ENCODE assay signal across 24 cellular contexts in the genomic region with DNA sequence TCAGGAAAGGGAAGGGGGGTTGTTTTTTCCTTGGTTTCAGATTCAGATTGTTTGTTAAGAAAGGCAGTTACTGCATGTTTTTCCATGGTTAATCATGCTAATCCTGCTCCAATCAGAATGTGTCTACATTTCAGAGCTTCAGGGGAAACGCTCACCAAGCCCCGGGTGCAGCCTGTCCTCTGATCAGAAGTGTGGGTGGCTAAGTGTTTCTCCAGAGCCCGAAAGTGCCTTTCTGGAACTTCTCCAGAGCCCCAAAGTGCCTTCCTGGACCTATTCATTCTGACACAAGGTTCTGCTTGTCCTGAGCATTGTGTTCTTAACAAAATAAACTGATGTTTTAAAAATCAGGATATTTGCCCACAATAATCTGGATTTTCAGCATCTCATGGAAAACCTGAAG.
A peak's percentile ranks its signal among the peaks of the same experiment; 100 is the strongest.
DNase-seq lines count a peak whose midpoint lies in the region; ATAC-seq, FAIRE-seq and TF ChIP-seq lines count a peak whose summit lies in the region.
"Had no signal": no experiment of that assay in that cellular context is flagged by ENCODE, and none has a peak within 500 bp of the region (broad histone marks: within the 10 kb centered on the region; RNA-seq: fewer than 3 reads in every experiment).

No MANE protein-coding gene starts in this region.

- CTCF ChIA-PET in endothelial cell of umbilical vein (lab: Charles Lee), result no interaction called here

- BruUV-seq in endothelial cell of umbilical vein (replicated peaks; lab: Mats Ljungman, UMichigan), result no TSS peak

- no peaks in the 10 kb centered on the region for H3K36me3 ChIP-seq in BLaER1
- no peaks in the 10 kb centered on the region for H3K36me3 ChIP-seq in BLaER1 treated with 17β-estradiol and CSF1 and Interleukin-3, amounts not matched to agents 10 nM and 100 nM
- no peaks in the 10 kb centered on the region for H3K36me3 ChIP-seq in endothelial cell of umbilical vein (ENCODE audit: control insufficient read depth in 2 of 2, extremely low read depth in 1 of 2, insufficient read depth in 2 of 2, low read length in 2 of 2)
- H3K36me3 ChIP-seq: BE2C had no signal

- H3K9me3 ChIP-seq in BLaER1, result peaks cover 10% of the 10 kb centered on the region
- peaks cover 7 to 22% (median 13%) of the 10 kb centered on the region in 11 experiments; a peak in 17 of 22 replicates for H3K9me3 ChIP-seq in BLaER1 treated with 17β-estradiol and CSF1 and Interleukin-3, amounts not matched to agents 10 nM and 100 nM (replicated peaks in 1 of 11)
- H3K9me3 ChIP-seq in endothelial cell of umbilical vein (replicated peaks; ENCODE audit: control insufficient read depth, insufficient read depth, low read length), result no peaks in the 10 kb centered on the region
- H3K9me3 ChIP-seq: BE2C had no signal

- intact Hi-C loops in endothelial cell of umbilical vein (cut with micrococcal nuclease) (no loop called here), dorsolateral prefrontal cortex (cut with DNase I) (no loop called here)

- dilution Hi-C loops in endothelial cell of umbilical vein (cut with MboI; ENCODE audit: extremely low pct_ligation_motif_present, low sequenced_read_pairs), result no loop called here

- no peak overlapping the region for H3K27ac ChIP-seq in BLaER1
- H3K27ac ChIP-seq in BLaER1 treated with 17β-estradiol and CSF1 and Interleukin-3, amounts not matched to agents 10 nM and 100 nM, result no peak overlapping the region
- H3K27ac ChIP-seq in endothelial cell of umbilical vein (ENCODE audit: insufficient read depth, low read depth, low read length), result no peak overlapping the region
- no peak overlapping the region for H3K27ac ChIP-seq in dorsolateral prefrontal cortex

- H3K9ac ChIP-seq in BLaER1 (no peak overlapping the region), endothelial cell of umbilical vein (replicated peaks; ENCODE audit: extremely low read depth, insufficient read depth, low read length) (no peak overlapping the region)
- H3K9ac ChIP-seq in BLaER1 treated with 17β-estradiol and CSF1 and Interleukin-3, amounts not matched to agents 10 nM and 100 nM, result peak overlapping the region in 1 of 11 experiments; percentile 41; a peak in 1 of 22 replicates

- POLR2A ChIA-PET in endothelial cell of umbilical vein (lab: Charles Lee), result no interaction called here

- H3K4me2 ChIP-seq in BLaER1, result peak overlapping the region; percentile 66
- peak overlapping the region in 9 of 11 experiments; percentile 20 to 73 (median 55); a peak in 17 of 22 replicates for H3K4me2 ChIP-seq in BLaER1 treated with 17β-estradiol and CSF1 and Interleukin-3, amounts not matched to agents 10 nM and 100 nM
- H3K4me2 ChIP-seq in endothelial cell of umbilical vein (ENCODE audit: insufficient read depth, low read length), result no peak overlapping the region

- no peak for TF ChIP-seq CTCF in endothelial cell of umbilical vein (IDR thresholded peaks at IDR 0.05; ENCODE audit: extremely low read depth in 1 of 2, insufficient read depth in 1 of 2, low read depth in 1 of 2, low read length in 2 of 2)
- no peak for TF ChIP-seq CTCF in dorsolateral prefrontal cortex (IDR thresholded peaks at IDR 0.05 in 54 of 56, conservative IDR thresholded peaks at IDR 0.05 in 2 of 56; ENCODE audit: low read depth in 1 of 56, partially characterized antibody in 56 of 56)

- H3K9me1 ChIP-seq in endothelial cell of umbilical vein (replicated peaks; ENCODE audit: control insufficient read depth, extremely low read depth, insufficient read depth, low read length), result no peaks in the 10 kb centered on the region

- no peak for TF ChIP-seq POLR2A in endothelial cell of umbilical vein (IDR thresholded peaks at IDR 0.05; ENCODE audit: low read depth, low read length)

- no peak overlapping the region for H3K4me3 ChIP-seq in BLaER1
- H3K4me3 ChIP-seq in BLaER1 treated with 17β-estradiol and CSF1 and Interleukin-3, amounts not matched to agents 10 nM and 100 nM, result no peak overlapping the region
- H3K4me3 ChIP-seq in endothelial cell of umbilical vein (replicated peaks in 1 of 3; ENCODE audit: insufficient read depth in 1 of 3, low read depth in 1 of 3, low read length in 3 of 3), result no peak overlapping the region
- no peak overlapping the region for H3K4me3 ChIP-seq in dorsolateral prefrontal cortex
- H3K4me3 ChIP-seq: GM12878 had no signal

- no peak for FAIRE-seq in endothelial cell of umbilical vein (lab: Jason Lieb, UNC)
- FAIRE-seq: A204.1, GM12878, GM12892, GM18507 had no signal

- no peaks in the 10 kb centered on the region for H3K27me3 ChIP-seq in BLaER1
- no peaks in the 10 kb centered on the region for H3K27me3 ChIP-seq in BLaER1 treated with 17β-estradiol and CSF1 and Interleukin-3, amounts not matched to agents 10 nM and 100 nM
- H3K27me3 ChIP-seq in endothelial cell of umbilical vein (ENCODE audit: control insufficient read depth in 2 of 2, insufficient read depth in 2 of 2, low read length in 2 of 2), result peaks cover 3 to 20% of the 10 kb centered on the region in 2 experiments
- peaks cover 0 to 11% (median 0%) of the 10 kb centered on the region in 45 donors for H3K27me3 ChIP-seq in dorsolateral prefrontal cortex
- H3K27me3 ChIP-seq: BE2C had no signal

- DNase-seq in endothelial cell of umbilical vein (ENCODE audit: low read depth, low spot score), result peak; percentile 34
- DNase-seq in middle frontal gyrus (ENCODE audit: extremely low spot score, low spot score), result no peak
- no peak for DNase-seq in dorsolateral prefrontal cortex
- DNase-seq: 8988T; ACHN; BE2C; C1 segment of cervical spinal cord; CD4-positive, alpha-beta memory T cell; CD4-positive, CD25-positive, alpha-beta regulatory T cell; CD8-positive, alpha-beta memory T cell; COR-L47; DMS 273 treated with DMSO at 0.1 percent for 48 hours; DMS153; DMS53; DND-41; EL; GDM1 had no signal

- H3K79me2 ChIP-seq in endothelial cell of umbilical vein (ENCODE audit: control insufficient read depth, insufficient read depth, low read length), result no peaks in the 10 kb centered on the region

- H2AFZ ChIP-seq in endothelial cell of umbilical vein (ENCODE audit: low read depth, low read length), result no peak overlapping the region

- H4K20me1 ChIP-seq in BLaER1, result no peaks in the 10 kb centered on the region
- H4K20me1 ChIP-seq in BLaER1 treated with 17β-estradiol and CSF1 and Interleukin-3, amounts not matched to agents 10 nM and 100 nM, result no peaks in the 10 kb centered on the region
- H4K20me1 ChIP-seq in endothelial cell of umbilical vein (replicated peaks; ENCODE audit: control insufficient read depth, extremely low read depth, insufficient read depth, low read length), result no peaks in the 10 kb centered on the region

- no peak for ATAC-seq in GM21526 (IDR thresholded peaks at IDR 0.05; ENCODE audit: low FRiP score, unreplicated experiment)
- ATAC-seq: GM12878 had no signal

- peaks cover 16% of the 10 kb centered on the region for H3K4me1 ChIP-seq in BLaER1
- peaks cover 0 to 20% (median 12%) of the 10 kb centered on the region in 10 experiments; a peak in 14 of 20 replicates for H3K4me1 ChIP-seq in BLaER1 treated with 17β-estradiol and CSF1 and Interleukin-3, amounts not matched to agents 10 nM and 100 nM
- H3K4me1 ChIP-seq in endothelial cell of umbilical vein (ENCODE audit: control insufficient read depth, extremely low read depth, insufficient read depth, low read length), result no peaks in the 10 kb centered on the region
- H3K4me1 ChIP-seq: BE2C had no signal

TF ChIP-seq in endothelial cell of umbilical vein, 7 proteins besides CTCF, POLR2A, EP300 and RAD21:
- TF ChIP-seq, protein P1, sequence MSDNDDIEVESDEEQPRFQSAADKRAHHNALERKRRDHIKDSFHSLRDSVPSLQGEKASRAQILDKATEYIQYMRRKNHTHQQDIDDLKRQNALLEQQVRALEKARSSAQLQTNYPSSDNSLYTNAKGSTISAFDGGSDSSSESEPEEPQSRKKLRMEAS (IDR thresholded peaks at IDR 0.05; ENCODE audit: insufficient read depth, insufficient read length), result no peak
- TF ChIP-seq MYC (IDR thresholded peaks at IDR 0.05; ENCODE audit: low read depth, low read length), result no peak
- TF ChIP-seq EZH2 (IDR thresholded peaks at IDR 0.05; ENCODE audit: borderline replicate concordance, low read depth, low read length, severe bottlenecking), result no peak
- no peak for TF ChIP-seq POLR2AphosphoS5 (IDR thresholded peaks at IDR 0.05; ENCODE audit: insufficient read depth, low read depth, low read length)
- TF ChIP-seq FOS (IDR thresholded peaks at IDR 0.05; ENCODE audit: borderline replicate concordance, insufficient read depth, low read length), result no peak
- no peak for TF ChIP-seq GATA2 (IDR thresholded peaks at IDR 0.05; ENCODE audit: insufficient read depth, insufficient read length, low read depth, low read length)
- no peak for TF ChIP-seq JUN (IDR thresholded peaks at IDR 0.05; ENCODE audit: borderline replicate concordance, insufficient read depth, insufficient read length, low read depth)
TF ChIP-seq in endothelial cell of umbilical vein: peak in this region for 0.
